8 cellular contexts compared by ENCODE assay signal in the genomic region with DNA sequence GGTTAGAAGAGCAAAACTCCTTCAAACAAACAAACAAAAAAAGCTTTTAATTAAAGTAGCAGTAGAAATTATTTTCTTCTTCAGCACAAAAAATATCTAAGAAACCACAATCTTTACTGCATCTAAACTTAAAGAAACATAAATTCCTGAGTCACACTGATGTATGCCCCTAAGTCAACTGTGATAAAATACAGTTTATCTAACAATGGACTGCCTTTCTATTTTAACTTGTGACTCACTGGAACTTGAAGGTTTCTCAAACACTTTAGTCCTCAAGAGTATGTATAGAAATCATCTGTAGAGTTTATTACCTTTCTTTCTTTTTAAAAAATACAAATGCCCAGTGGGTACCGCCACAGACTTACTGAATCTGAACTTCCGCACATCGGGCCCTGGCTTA.
"Had no signal": no experiment of that assay in that cellular context is flagged by ENCODE, and none has a peak within 500 bp of the region (broad histone marks: within the 10 kb centered on the region; RNA-seq: fewer than 3 reads in every experiment).

No MANE protein-coding gene starts in this region.

- DNase-seq: H7, IMR-90, Kasumi-1, KG1 had no signal

- H2AFZ ChIP-seq: GM23338 had no signal

- H3K4me3 Mint-ChIP-seq: GM23338 had no signal

- H3K4me1 Mint-ChIP-seq: GM23338 had no signal

- H3K4me1 ChIP-seq: HAP-1 had no signal

- H3K4me3 ChIP-seq: GM23338, HAP-1, K562 had no signal

- H3K36me3 ChIP-seq: HAP-1 had no signal

- H3K9me3 Mint-ChIP-seq: GM23338 had no signal

- H3K9me3 ChIP-seq: HAP-1 had no signal

- H3K4me2 ChIP-seq: GM23338 had no signal

- ATAC-seq: GM23338, HCT116, K562 had no signal

- H3K27ac Mint-ChIP-seq: GM23338 had no signal
